ENCODE assay signal across 1 cellular context in the genomic region with DNA sequence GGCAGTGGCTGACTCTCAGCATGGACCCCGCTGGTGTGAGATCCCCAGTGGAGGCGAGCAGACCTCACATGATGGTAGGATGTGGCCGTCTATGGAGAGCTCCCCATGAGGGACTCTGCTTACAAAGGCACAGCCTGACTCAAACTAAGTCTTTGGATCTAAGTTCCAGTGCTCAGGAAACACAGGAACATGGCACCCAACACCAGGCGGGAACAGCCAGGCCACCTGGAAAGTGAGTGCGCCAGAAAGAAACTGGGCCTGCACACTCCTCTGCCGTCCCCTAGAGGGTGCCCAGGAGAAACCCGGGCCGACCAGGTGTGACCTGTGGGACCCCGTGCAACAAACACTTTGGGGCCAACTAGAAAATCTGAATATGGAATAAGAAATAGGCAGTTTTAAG.
TF ChIP-seq lines count a peak whose summit lies in the region.

No MANE protein-coding gene starts in this region.

TF ChIP-seq in SK-N-SH, 30 proteins besides CTCF, POLR2A, EP300 and RAD21 (continued from another document):
- TF ChIP-seq, protein P1, sequence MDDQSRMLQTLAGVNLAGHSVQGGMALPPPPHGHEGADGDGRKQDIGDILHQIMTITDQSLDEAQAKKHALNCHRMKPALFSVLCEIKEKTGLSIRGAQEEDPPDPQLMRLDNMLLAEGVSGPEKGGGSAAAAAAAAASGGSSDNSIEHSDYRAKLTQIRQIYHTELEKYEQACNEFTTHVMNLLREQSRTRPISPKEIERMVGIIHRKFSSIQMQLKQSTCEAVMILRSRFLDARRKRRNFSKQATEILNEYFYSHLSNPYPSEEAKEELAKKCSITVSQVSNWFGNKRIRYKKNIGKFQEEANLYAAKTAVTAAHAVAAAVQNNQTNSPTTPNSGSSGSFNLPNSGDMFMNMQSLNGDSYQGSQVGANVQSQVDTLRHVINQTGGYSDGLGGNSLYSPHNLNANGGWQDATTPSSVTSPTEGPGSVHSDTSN (IDR thresholded peaks at IDR 0.05) = no peak
- TF ChIP-seq MXI1 (IDR thresholded peaks at IDR 0.05; ENCODE audit: low read depth, low read length) = no peak
